In the genomic region with DNA sequence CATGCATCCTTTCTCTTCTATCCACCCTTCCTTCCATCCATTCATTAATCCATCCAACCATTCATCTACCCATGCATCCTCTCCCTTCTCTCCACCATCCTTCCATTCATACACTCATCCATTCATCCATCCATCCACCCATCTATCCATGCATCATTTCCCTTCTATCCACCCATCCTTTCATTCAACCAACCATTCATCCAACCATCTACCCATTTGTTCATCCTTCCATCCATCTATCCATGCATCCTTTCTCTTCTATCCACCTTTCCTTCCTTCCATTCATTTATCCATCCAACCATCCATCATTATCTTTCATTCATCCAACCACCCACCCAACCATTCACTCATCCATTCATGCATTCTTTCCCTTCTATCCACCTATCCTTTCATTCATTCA, we compare ENCODE assay signal across 5 cellular contexts.
"Had no signal": no experiment of that assay in that cellular context is flagged by ENCODE, and none has a peak within 500 bp of the region (broad histone marks: within the 10 kb centered on the region; RNA-seq: fewer than 3 reads in every experiment).

No MANE protein-coding gene starts in this region.

- FAIRE-seq: HepG2, HTR-8/SVneo had no signal

- H3K27ac ChIP-seq: KMS-11 had no signal

- ATAC-seq: HepG2 had no signal

- H3K4me2 ChIP-seq: KMS-11 had no signal

- DNase-seq: KBM-7, KG1 had no signal

- H3K9ac ChIP-seq: KMS-11 had no signal
